8 cellular contexts compared by ENCODE assay signal in the genomic region with DNA sequence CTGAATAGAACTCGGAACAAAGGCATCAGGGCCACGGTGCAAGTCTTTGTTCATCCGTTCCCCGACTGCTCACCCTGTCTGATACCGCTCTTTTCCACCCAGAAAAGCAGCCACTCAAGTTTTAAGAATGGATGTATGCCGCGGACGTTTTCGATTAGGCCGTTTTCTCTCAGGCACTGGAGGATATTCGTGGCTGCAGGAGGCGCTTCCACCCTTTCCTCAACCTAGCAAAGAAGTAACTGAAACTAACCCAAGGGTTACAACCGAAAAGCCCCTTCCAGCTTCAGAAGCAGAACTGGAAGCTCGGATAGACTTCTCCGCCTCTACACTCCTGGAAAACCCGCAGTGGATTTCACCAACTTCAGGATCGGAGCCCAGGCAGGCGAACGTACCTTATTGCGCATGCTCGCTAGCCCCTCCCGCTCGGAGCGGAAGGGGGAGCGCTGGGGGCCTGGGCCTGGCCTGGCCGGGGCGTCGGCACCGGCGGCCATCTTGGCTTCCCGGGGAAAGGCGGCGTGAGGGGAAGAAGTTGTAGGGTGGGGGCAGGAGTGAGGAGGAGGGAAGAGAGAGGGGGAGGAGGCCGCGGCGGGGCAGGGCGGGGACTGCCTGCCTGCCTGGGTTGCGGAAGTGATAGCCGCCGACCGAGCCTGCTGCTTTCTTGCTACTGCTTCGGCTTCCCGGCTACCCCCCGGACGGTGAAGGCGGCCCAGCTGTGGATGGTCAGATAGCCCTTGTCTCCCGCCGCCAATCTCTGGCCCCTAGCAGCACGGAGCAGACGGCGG. TPM values are rescaled to one million over a fixed set of nuclear protein-coding genes. Genes with fewer than 3 reads are reported as not detected.
DNase-seq lines count a peak whose midpoint lies in the region; ATAC-seq, FAIRE-seq and TF ChIP-seq lines count a peak whose summit lies in the region.

ACTR3 (plus strand) TSS at position 619 of the 782 bp plus-strand sequence. CDS start 191 bp downstream, outside the sequence.

- H3K27ac ChIP-seq in cingulate gyrus (ENCODE audit: low read depth, low read length), result peak within 1 kb of the TSS; percentile 92

- no peaks in the 10 kb centered on the region for H3K4me1 ChIP-seq in BE2C

- H3K36me3 ChIP-seq in BE2C (no peaks in the 10 kb centered on the region), kidney epithelial cell (ENCODE audit: control insufficient read depth, insufficient read depth, low read length) (no peaks in the 10 kb centered on the region)

- FAIRE-seq in GM19239 (lab: Jason Lieb, UNC), result peak; percentile 99

- H3K27me3 ChIP-seq in BE2C (no peaks in the 10 kb centered on the region), kidney epithelial cell (ENCODE audit: control insufficient read depth, insufficient read depth, low read length) (no peaks in the 10 kb centered on the region)

- H3K4me3 ChIP-seq in BE2C (ENCODE audit: low read depth, low read length) (peak within 1 kb of the TSS; percentile 79), kidney epithelial cell (ENCODE audit: low read depth, low read length) (peak within 1 kb of the TSS; percentile 99)

- TF ChIP-seq CTCF in BE2C (IDR thresholded peaks at IDR 0.05; ENCODE audit: low read depth, low read length), result no peak
- no peak for TF ChIP-seq CTCF in kidney epithelial cell (IDR thresholded peaks at IDR 0.05; ENCODE audit: insufficient read depth, low read length, poor library complexity, severe bottlenecking)

- peak; percentile 45 for ATAC-seq in HG03457 (IDR thresholded peaks at IDR 0.05; ENCODE audit: unreplicated experiment)

- DNase-seq in BE2C (peak; percentile 92), GM19239 (ENCODE audit: insufficient read length, low spot score) (peak; percentile 46), NCI-H524 treated with DMSO at 0.1 percent for 48 hours (lab: John Stamatoyannopoulos, UW) (peak; percentile 87), kidney epithelial cell (ENCODE audit: low read depth) (peak; percentile 70)
- peak; percentile 97 to 99 for DNase-seq in activated CD4-positive, alpha-beta T cell treated with anti-CD3 and anti-CD28 coated beads for 4 hours
- DNase-seq in stimulated activated CD4-positive, alpha-beta T cell treated with anti-CD3 and anti-CD28 coated beads, Interleukin-15, amount 100 ng/mL, for 48 hours (ENCODE audit: low read depth in 2 of 2), result peak; percentile 95 to 97

- no peaks in the 10 kb centered on the region for H3K9me3 ChIP-seq in BE2C

RNA-seq across cellular contexts. Expression of gene ACTR3, which starts in this region (rescaled TPM):
- polyA plus RNA-seq in BE2C (2012; ENCODE audit: insufficient read depth, insufficient read length, low read depth), result 75.3 TPM
- total RNA-seq in kidney epithelial cell, result 235 and 240 TPM in 2 replicates

Comparison
In these comparisons a context has a peak if more than half of its experiments do, and no peak if none do; other contexts are left out.
1. Peak in every context shown above with its lines: DNase-seq, ATAC-seq, H3K4me3 ChIP-seq and H3K27ac ChIP-seq.
2. DNase-seq: peak in every context shown above with its lines; median percentile 98 in activated CD4-positive, alpha-beta T cell treated with anti-CD3 and anti-CD28 coated beads for 4 hours; 96 in stimulated activated CD4-positive, alpha-beta T cell treated with anti-CD3 and anti-CD28 coated beads, Interleukin-15, amount 100 ng/mL, for 48 hours; 92 in BE2C; 87 in NCI-H524 treated with DMSO at 0.1 percent for 48 hours; 70 in kidney epithelial cell; 46 in GM19239.